Comparison of ENCODE assay signal across 11 cellular contexts in the genomic region with DNA sequence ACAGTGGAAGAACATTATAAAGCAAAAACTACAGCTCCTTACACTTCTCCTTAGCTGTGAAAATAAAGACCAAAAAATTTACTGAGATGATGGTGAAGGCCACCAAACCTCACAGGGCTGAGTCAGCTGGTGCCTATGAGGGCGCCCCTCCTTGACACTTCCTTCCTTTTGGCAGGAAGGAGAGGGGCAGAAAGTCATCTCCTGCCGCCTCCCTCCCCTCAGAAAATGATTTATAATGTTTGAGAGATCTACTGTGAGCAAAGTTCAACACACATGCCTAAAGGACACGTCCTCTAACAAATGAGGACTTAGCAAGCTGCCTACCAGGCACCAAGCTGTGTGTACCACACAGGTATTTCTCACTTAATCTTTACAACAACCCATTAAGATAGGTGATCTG.
A peak's percentile ranks its signal among the peaks of the same experiment; 100 is the strongest.
DNase-seq lines count a peak whose midpoint lies in the region; ATAC-seq and TF ChIP-seq lines count a peak whose summit lies in the region.
"Had no signal": no experiment of that assay in that cellular context is flagged by ENCODE, and none has a peak within 500 bp of the region (broad histone marks: within the 10 kb centered on the region; RNA-seq: fewer than 3 reads in every experiment).

No MANE protein-coding gene starts in this region.

- DNase-seq in HFFc6 (peak; percentile 38), endodermal cell (no peak), C1 segment of cervical spinal cord (lab: John Stamatoyannopoulos, UW) (no peak)
- DNase-seq in activated CD4-positive, alpha-beta memory T cell treated with anti-CD3 and anti-CD28 coated beads for 36 hours = peak; percentile 80
- peak; percentile 21 to 24 for DNase-seq in stimulated activated CD8-positive, alpha-beta memory T cell treated with anti-CD3 and anti-CD28 coated beads, Interleukin-15, amount 100 ng/mL, for 4 hours (ENCODE audit: low read depth in 2 of 2)
- DNase-seq: effector CD4-positive, alpha-beta T cell; left ventricle myocardium superior; NCI-H146 had no signal

- H3K4me3 Mint-ChIP-seq in HFFc6 (peak overlapping the region; percentile 67), endodermal cell (no peak overlapping the region)
- peak overlapping the region; percentile 34 for H3K4me3 Mint-ChIP-seq in activated CD4-positive, alpha-beta memory T cell treated with anti-CD3 and anti-CD28 coated beads for 36 hours

- H3K36me3 Mint-ChIP-seq in HFFc6 (ENCODE audit: low read depth) (peaks cover 27% of the 10 kb centered on the region), endodermal cell (ENCODE audit: low read depth) (no peaks in the 10 kb centered on the region)
- H3K36me3 Mint-ChIP-seq in activated CD4-positive, alpha-beta memory T cell treated with anti-CD3 and anti-CD28 coated beads for 36 hours = peaks cover 26% of the 10 kb centered on the region

- H3K9me3 ChIP-seq in endodermal cell (ENCODE audit: control insufficient read depth, low read length) = peaks cover 7% of the 10 kb centered on the region

- peaks cover 22% of the 10 kb centered on the region for H3K9me3 Mint-ChIP-seq in HFFc6
- peaks cover 12% of the 10 kb centered on the region for H3K9me3 Mint-ChIP-seq in activated CD4-positive, alpha-beta memory T cell treated with anti-CD3 and anti-CD28 coated beads for 36 hours
- peaks cover 23% of the 10 kb centered on the region for H3K9me3 Mint-ChIP-seq in endodermal cell

- no peak overlapping the region for H3K4me3 ChIP-seq in endodermal cell (ENCODE audit: low read length)

- H3K27ac ChIP-seq in endodermal cell (ENCODE audit: low read depth, low read length) = no peak overlapping the region

- peaks cover 8% of the 10 kb centered on the region for H3K4me1 ChIP-seq in endodermal cell (ENCODE audit: control insufficient read depth, insufficient read depth, low read length)

- intact Hi-C loops in activated CD4-positive, alpha-beta memory T cell treated with anti-CD3 and anti-CD28 coated beads for 36 hours (cut with micrococcal nuclease) = loop anchor here (2.0 to 10.0 kb wide), 3 partner anchors 19 to 236 kb away; no protein-coding TSS in a partner anchor

- ATAC-seq in GM21526 (IDR thresholded peaks at IDR 0.05; ENCODE audit: low FRiP score, unreplicated experiment) = no peak
- no peak for ATAC-seq in HG03457 (IDR thresholded peaks at IDR 0.05; ENCODE audit: unreplicated experiment)
- ATAC-seq in HG02610 (IDR thresholded peaks at IDR 0.05; ENCODE audit: unreplicated experiment) = no peak
- ATAC-seq: left ventricle myocardium superior had no signal

- H3K36me3 ChIP-seq in endodermal cell (ENCODE audit: control insufficient read depth, insufficient read depth, low read length) = no peaks in the 10 kb centered on the region

- no peaks in the 10 kb centered on the region for H3K27me3 ChIP-seq in endodermal cell (ENCODE audit: control insufficient read depth, insufficient read depth, low read length, poor library complexity, severe bottlenecking)

- TF ChIP-seq CTCF in HFFc6 (IDR thresholded peaks at IDR 0.05) (no peak), endodermal cell (conservative IDR thresholded peaks at IDR 0.05) (no peak)

- H3K4me1 Mint-ChIP-seq in HFFc6 (ENCODE audit: low read depth) (peaks cover 85% of the 10 kb centered on the region), endodermal cell (peaks cover 16% of the 10 kb centered on the region)
- peaks cover 64% of the 10 kb centered on the region for H3K4me1 Mint-ChIP-seq in activated CD4-positive, alpha-beta memory T cell treated with anti-CD3 and anti-CD28 coated beads for 36 hours (ENCODE audit: low read depth)

- H3K27ac Mint-ChIP-seq in HFFc6 (peak overlapping the region; percentile 85), endodermal cell (peak overlapping the region; percentile 44)
- H3K27ac Mint-ChIP-seq in activated CD4-positive, alpha-beta memory T cell treated with anti-CD3 and anti-CD28 coated beads for 36 hours = peak overlapping the region; percentile 88

- 93% methylated on average over 2 of the region's 3 CpGs; no CpG with 5 or more reads in 1 of the 2 experiments for WGBS in endodermal cell (ENCODE audit: insufficient coverage in 1 of 2, insufficient read length in 1 of 2), 2 experiments

- H3K27me3 Mint-ChIP-seq in HFFc6 (ENCODE audit: insufficient read depth) (no peaks in the 10 kb centered on the region; the same call in 1 of the 2 replicates), endodermal cell (ENCODE audit: insufficient read depth) (peaks cover 2% of the 10 kb centered on the region)
- H3K27me3 Mint-ChIP-seq in activated CD4-positive, alpha-beta memory T cell treated with anti-CD3 and anti-CD28 coated beads for 36 hours = no peaks in the 10 kb centered on the region

- CTCF ChIA-PET in activated CD4-positive, alpha-beta memory T cell treated with anti-CD3 and anti-CD28 coated beads for 36 hours (lab: Charles Lee) = interaction anchor here (0.9 to 2.2 kb wide), 7 partner anchors 9 to 348 kb away, joined by 3 to 7 read pairs (median 4); no protein-coding TSS in a partner anchor

- no peak overlapping the region for H3K9ac ChIP-seq in endodermal cell (ENCODE audit: extremely low read depth, low read length, poor library complexity, severe bottlenecking)

- POLR2A ChIA-PET in activated CD4-positive, alpha-beta memory T cell treated with anti-CD3 and anti-CD28 coated beads for 36 hours (lab: Charles Lee) = interaction anchor here (1.0 to 1.5 kb wide), 7 partner anchors 8 to 242 kb away, joined by 3 to 6 read pairs (median 3); no protein-coding TSS in a partner anchor

Comparison
In these comparisons a context has a peak if more than half of its experiments do, and no peak if none do; other contexts are left out.
1. DNase-seq: peak in HFFc6 (single experiment), activated CD4-positive, alpha-beta memory T cell treated with anti-CD3 and anti-CD28 coated beads for 36 hours (single experiment) and stimulated activated CD8-positive, alpha-beta memory T cell treated with anti-CD3 and anti-CD28 coated beads, Interleukin-15, amount 100 ng/mL, for 4 hours (2 of 2); none in endodermal cell (single experiment) and C1 segment of cervical spinal cord (0 of 14).
2. Peak in every context shown above with its lines, with median percentiles within 50 percentile points of each other: H3K27ac Mint-ChIP-seq.